Comparison of ENCODE assay signal across 13 cellular contexts in the genomic region with DNA sequence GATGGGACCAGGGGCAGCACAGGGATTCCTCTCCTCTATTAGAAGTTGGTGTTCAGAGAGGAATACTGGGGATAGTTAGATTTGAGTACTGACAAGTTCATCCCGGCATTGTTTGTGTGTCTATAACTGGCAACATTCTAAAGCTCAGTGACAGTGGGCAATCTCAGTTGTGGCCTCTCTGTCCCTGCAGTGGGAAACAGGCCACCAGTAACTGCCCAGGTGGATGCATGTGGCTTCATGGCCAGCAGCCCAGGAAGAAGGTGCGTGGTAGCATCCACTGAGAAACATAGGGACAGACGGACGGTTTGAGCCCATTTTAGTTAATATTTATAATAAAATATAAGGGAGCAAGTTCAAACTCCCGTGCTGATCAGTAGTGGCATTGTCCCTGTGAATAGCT.
"Had no signal": no experiment of that assay in that cellular context is flagged by ENCODE, and none has a peak within 500 bp of the region (broad histone marks: within the 10 kb centered on the region; RNA-seq: fewer than 3 reads in every experiment).

No MANE protein-coding gene starts in this region.

- H3K27ac ChIP-seq: WERI-Rb-1 had no signal

- FAIRE-seq: astrocyte had no signal

- ATAC-seq: activated CD4-positive, alpha-beta T cell treated with anti-CD3 and anti-CD28 coated beads for 36 hours; activated CD8-positive, alpha-beta T cell treated with anti-CD3 and anti-CD28 coated beads for 36 hours; activated T-cell treated with anti-CD3 and anti-CD28 coated beads, Interleukin-2, amount 50 U/mL, for 72 hours; effector memory CD8-positive, alpha-beta T cell; stimulated activated effector memory CD8-positive, alpha-beta T cell treated with anti-CD3 and anti-CD28 coated beads, Interleukin-12 subunit alpha, Interleukin-12 subunit beta, amount 100 ng/mL, for 72 hours had no signal

- H3K4me3 ChIP-seq: skin epidermis, tibial nerve had no signal

- H3K27me3 ChIP-seq: tibial nerve had no signal

- H3K9me3 ChIP-seq: tibial nerve had no signal

- DNase-seq: activated CD4-positive, alpha-beta T cell treated with anti-CD3 and anti-CD28 coated beads for 36 hours; activated CD8-positive, alpha-beta memory T cell treated with anti-CD3 and anti-CD28 coated beads, Interleukin-2, amount 50 U/mL, for 4 hours; activated CD8-positive, alpha-beta T cell treated with anti-CD3 and anti-CD28 coated beads for 36 hours; activated gamma-delta T cell treated with Interleukin-2 at 50 U/mL for 16 hours; activated T-cell treated with anti-CD3 and anti-CD28 coated beads, Interleukin-2, amount 50 U/mL, for 72 hours; cortex of kidney; effector memory CD8-positive, alpha-beta T cell; T-helper 9 cell; WERI-Rb-1 had no signal
